Comparison of ENCODE assay signal across 28 cellular contexts in the genomic region with DNA sequence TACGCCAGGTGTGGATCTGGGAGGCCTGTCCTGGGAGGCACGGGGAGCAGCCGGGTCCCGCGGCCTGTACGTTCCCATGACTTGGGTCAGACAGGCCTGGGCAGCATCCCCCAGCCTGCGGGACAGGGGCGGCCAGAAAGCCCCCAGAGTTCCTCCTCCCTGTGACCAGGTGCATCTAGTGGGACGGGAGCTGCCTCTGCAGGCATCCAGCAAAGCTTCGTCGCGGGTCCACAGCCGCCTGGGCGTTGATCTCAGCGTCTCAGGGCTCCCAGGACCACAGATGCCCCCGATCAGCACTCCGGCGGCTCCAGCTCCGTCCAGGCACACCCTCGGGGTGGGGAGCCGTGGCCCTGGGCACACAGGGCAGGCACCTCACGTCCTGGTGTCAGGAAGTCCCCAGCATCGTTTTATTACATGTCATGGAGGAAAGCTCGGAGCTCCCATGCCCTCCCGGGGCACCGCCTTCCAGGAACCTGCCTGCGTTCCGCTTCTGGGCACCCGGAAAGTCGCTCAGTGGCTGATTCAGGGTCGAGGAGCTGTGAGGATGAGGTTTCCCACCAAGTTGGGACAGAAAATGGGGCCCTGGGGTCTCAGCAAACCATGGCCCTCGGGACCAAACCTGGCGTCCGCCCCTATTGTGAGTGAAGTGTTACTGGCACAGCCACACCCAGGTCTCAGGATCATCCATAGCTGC. TPM values are rescaled to one million over a fixed set of nuclear protein-coding genes. Genes with fewer than 3 reads are reported as not detected.
DNase-seq lines count a peak whose midpoint lies in the region; ATAC-seq, FAIRE-seq and TF ChIP-seq lines count a peak whose summit lies in the region.
"Had no signal": no experiment of that assay in that cellular context is flagged by ENCODE, and none has a peak within 500 bp of the region (broad histone marks: within the 10 kb centered on the region; RNA-seq: fewer than 3 reads in every experiment).

No MANE protein-coding gene starts in this region.

- no peak overlapping the region for H3K4me2 ChIP-seq in K562 (ENCODE audit: insufficient read depth, low read length)

- peak; percentile 66 for DNase-seq in Right ventricle myocardium inferior (ENCODE audit: missing footprints)
- no peak for DNase-seq in Right ventricle myocardium superior
- no peak for DNase-seq in K562 (ENCODE audit: extremely low read depth in 1 of 4, low spot score in 3 of 4)
- no peak for DNase-seq in left colon
- DNase-seq in transverse colon, result peak; percentile 6
- DNase-seq in NCI-H1105 treated with DMSO at 0.1 percent for 48 hours (lab: John Stamatoyannopoulos, UW), result no peak
- no peak for DNase-seq in SKM-1 (lab: John Stamatoyannopoulos, UW; ENCODE audit: unreplicated experiment)
- DNase-seq: ACHN; C1 segment of cervical spinal cord; Calu3; CD8-positive, alpha-beta T cell; DMS153; GOT3; KBM-7; MM.1S; NCI-H1048; NCI-H1436; NCI-H187 treated with DMSO at 0.1 percent for 48 hours; NCI-H2107; NCI-H2227 treated with DMSO at 0.1 percent for 48 hours; NCI-H510A; NCI-H748 treated with DMSO at 0.1 percent for 48 hours; NK-92 treated with Interleukin-12 subunit alpha and Interleukin-12 subunit beta, amount 100 ng/mL, for 24 hours; SJCRH30 had no signal

- whole genome bisulfite sequencing in K562 (ENCODE audit: insufficient coverage, low coverage, missing lambda C conversion rate), result 89% methylated on average over 26 of the region's 34 CpGs
- WGBS in transverse colon (ENCODE audit: low coverage in 1 of 2), 2 donors, result 86% methylated on average over 34 of the region's 34 CpGs; no CpG with 5 or more reads in 1 of the 2 donors

- no peaks in the 10 kb centered on the region for H3K9me3 ChIP-seq in K562 (replicated peaks; ENCODE audit: control insufficient read depth, insufficient read depth, low read depth, low read length)
- no peaks in the 10 kb centered on the region for H3K9me3 ChIP-seq in transverse colon
- H3K9me3 ChIP-seq: SJCRH30 had no signal

- H3K4me3 ChIP-seq in K562, result no peak overlapping the region
- no peak overlapping the region for H3K4me3 ChIP-seq in transverse colon
- H3K4me3 ChIP-seq: SJCRH30 had no signal

- POLR2A ChIA-PET in K562 (lab: Yijun Ruan, JAX), result interaction anchor here (0.6 to 1.5 kb wide), 8 partner anchors 9 to 931 kb away, joined by 3 to 12 read pairs (median 3); a partner anchor contains a TSS

- H3K27ac ChIP-seq in K562 (ENCODE audit: extremely low read depth, low read depth, low read length) (no peak overlapping the region), transverse colon (no peak overlapping the region)
- H3K27ac ChIP-seq: 22Rv1, SJCRH30 had no signal

- no peak for TF ChIP-seq CTCF in K562 (IDR thresholded peaks at IDR 0.05 in 2 of 3, conservative IDR thresholded peaks at IDR 0.05 in 1 of 3; ENCODE audit: insufficient read depth in 2 of 3, low read depth in 1 of 3, low read length in 3 of 3)
- no peak for TF ChIP-seq CTCF in transverse colon (IDR thresholded peaks at IDR 0.05)

- no peaks in the 10 kb centered on the region; the same call in 1 of the 2 replicates for H4K20me1 ChIP-seq in K562 (replicated peaks; ENCODE audit: control insufficient read depth, insufficient read depth, low read length)

- no peak overlapping the region for H2AFZ ChIP-seq in K562 (ENCODE audit: low read depth, low read length)

- in situ Hi-C loops in K562 (cut with MboI), result no loop called here
- in situ Hi-C loops in transverse colon (cut with MboI; ENCODE audit: low pct_ligation_motif_present in 1 of 4, low pct_unique_long_range_greater_than_20kb in 1 of 4, low sequenced_read_pairs in 3 of 4), result no loop called here

- TF ChIP-seq RAD21 in K562 (CRISPR knock-in tag; conservative IDR thresholded peaks at IDR 0.05 in 1 of 2, IDR thresholded peaks at IDR 0.05 in 1 of 2), result no peak

- TF ChIP-seq EP300 in K562 (IDR thresholded peaks at IDR 0.05; ENCODE audit: low read length) (no peak), transverse colon (IDR thresholded peaks at IDR 0.05; ENCODE audit: low read depth) (no peak)

- no peak for FAIRE-seq in K562 (lab: Jason Lieb, UNC)
- FAIRE-seq: GM12891 had no signal

- ATAC-seq in Right ventricle myocardium inferior, result no peak
- no peak for ATAC-seq in Right ventricle myocardium superior (ENCODE audit: poor library complexity)
- peak; percentile 12 for ATAC-seq in K562
- peak; percentile 9 for ATAC-seq in left colon
- ATAC-seq in GM21786 (IDR thresholded peaks at IDR 0.05; ENCODE audit: unreplicated experiment), result no peak
- ATAC-seq: CD8-positive, alpha-beta T cell; HCT116 had no signal

- peak overlapping the region in 1 of 2 experiments; percentile 17; a peak in 1 of 4 replicates for H3K9ac ChIP-seq in K562 (ENCODE audit: insufficient read depth in 1 of 2, low read depth in 2 of 2, low read length in 2 of 2)

- CTCF ChIA-PET in K562 (lab: Yijun Ruan, JAX; ENCODE audit: low intra/inter-chr PET ratio), result no interaction called here

- BruUV-seq in K562 (replicated peaks; lab: Mats Ljungman, UMichigan), result no TSS peak

- no peak for TF ChIP-seq POLR2A in K562 (conservative IDR thresholded peaks at IDR 0.05)
- TF ChIP-seq POLR2A in transverse colon (IDR thresholded peaks at IDR 0.05), result no peak

- H3K79me2 ChIP-seq in K562 (ENCODE audit: control insufficient read depth, insufficient read depth, low read length), result no peaks in the 10 kb centered on the region

- H3K4me1 ChIP-seq in K562 (replicated peaks in 1 of 2; ENCODE audit: control insufficient read depth in 2 of 2, insufficient read depth in 2 of 2, low read length in 2 of 2) (peaks cover 8 to 45% of the 10 kb centered on the region in 2 experiments), transverse colon (no peaks in the 10 kb centered on the region)
- H3K4me1 ChIP-seq: SJCRH30 had no signal

- H3K27me3 ChIP-seq in K562 (ENCODE audit: control insufficient read depth in 2 of 2, insufficient read depth in 2 of 2, low read length in 2 of 2) (no peaks in the 10 kb centered on the region), transverse colon (no peaks in the 10 kb centered on the region)
- H3K27me3 ChIP-seq: SJCRH30 had no signal

- intact Hi-C loops in Right ventricle myocardium inferior (cut with DNase I) (no loop called here), Right ventricle myocardium superior (cut with DNase I) (no loop called here), K562 (cut with micrococcal nuclease) (no loop called here), left colon (cut with DNase I, micrococcal nuclease) (no loop called here), transverse colon (cut with DNase I; ENCODE audit: low total_unique reads) (no loop called here)

- H3K9me1 ChIP-seq in K562 (ENCODE audit: control insufficient read depth, insufficient read depth, low read length), result no peaks in the 10 kb centered on the region

- peaks cover 44% of the 10 kb centered on the region; the same call in 2 of the 3 replicates for H3K36me3 ChIP-seq in K562 (ENCODE audit: control insufficient read depth, insufficient read depth, low read length)
- peaks cover 0 to 15% (median 1%) of the 10 kb centered on the region in 4 donors for H3K36me3 ChIP-seq in transverse colon
- H3K36me3 ChIP-seq: SJCRH30 had no signal

RNA-seq across cellular contexts. Expression of a gene that starts 1.5 kb away (rescaled TPM):
- total RNA-seq in Right ventricle myocardium inferior, result not detected
- 0.32 TPM for total RNA-seq in Right ventricle myocardium superior
- 0.49 and 1.6 TPM in 2 replicates for total RNA-seq in K562 (2011; cell fraction: chromatin; rRNA removed; ENCODE audit: low replicate concordance)
- 4.0 and 4.5 TPM in 2 replicates for total RNA-seq in K562 (2011; cell fraction: nucleolus; rRNA removed)
- 1.4 and 1.9 TPM in 2 replicates for total RNA-seq in K562 (2011; cell fraction: nucleoplasm; rRNA removed)
- total RNA-seq in K562 (2014; rRNA removed), result 2.3 and 2.6 TPM in 2 replicates
- total RNA-seq in K562 (2014; rRNA removed; fragmentation: Illumina TruSeq; extraction: Trizol), result not detected in 2 replicates
- 0.62 and 1.1 TPM in 2 replicates for total RNA-seq in K562 (2015; rRNA removed; fragmentation: Illumina TruSeq; extraction: Trizol)
- total RNA-seq in K562 (2021), result 0.72 and 1.8 TPM in 2 replicates
- 0.70 and 0.97 TPM in 2 replicates for polyA plus RNA-seq in K562 (2011; rRNA removed)
- 1.9 and 5.9 TPM in 2 replicates for polyA plus RNA-seq in K562 (2011; cell fraction: cytosol; rRNA removed)
- 0.87 and 1.8 TPM in 2 replicates for polyA plus RNA-seq in K562 (2011; cell fraction: nucleus; rRNA removed)
- 1.7 and 3.5 TPM in 2 replicates for polyA plus RNA-seq in K562 (2012)
- 0.61 TPM in 1 of 2 replicates, not detected in the other for polyA plus RNA-seq in K562 (2014; fragmentation: Illumina TruSeq; extraction: Trizol)
- under 1 TPM; 0.08 to 0.27 TPM for polyA plus RNA-seq in K562 (2014; fragmentation: Nextera tagmentation; extraction: Ambion mirVana)
- 1.8 and 2.2 TPM in 2 replicates for polyA plus RNA-seq in K562 (2014; rRNA removed)
- not detected in 2 replicates for polyA minus RNA-seq in K562 (2011; rRNA and poly(A)+ RNA removed)
- polyA minus RNA-seq in K562 (2011; cell fraction: cytosol; rRNA and poly(A)+ RNA removed), result 2.5 TPM in 1 of 2 replicates, not detected in the other
- polyA minus RNA-seq in K562 (2011; cell fraction: nucleus; rRNA and poly(A)+ RNA removed), result not detected in 2 replicates
- under 1 TPM in 1 of 2 donors, not detected in 1; 0.67 TPM for total RNA-seq in left colon
- 1 to 10 TPM in 2 of 4 donors, not detected in 2; 1.1 to 1.8 TPM for total RNA-seq in transverse colon
- total RNA-seq: Calu3, SJCRH30 had no signal

RNA-seq across cellular contexts. Expression of a gene that starts 10.8 kb away (rescaled TPM):
- 109 TPM for total RNA-seq in Right ventricle myocardium inferior
- total RNA-seq in Right ventricle myocardium superior, result 86.3 TPM
- total RNA-seq in K562 (2011; cell fraction: chromatin; rRNA removed; ENCODE audit: low replicate concordance), result 34.1 and 85.3 TPM in 2 replicates
- total RNA-seq in K562 (2011; cell fraction: nucleolus; rRNA removed), result 68.2 and 70.5 TPM in 2 replicates
- total RNA-seq in K562 (2011; cell fraction: nucleoplasm; rRNA removed), result 40.9 and 50.4 TPM in 2 replicates
- 203 and 207 TPM in 2 replicates for total RNA-seq in K562 (2014; rRNA removed)
- total RNA-seq in K562 (2014; rRNA removed; fragmentation: Illumina TruSeq; extraction: Trizol), result 33.0 and 36.2 TPM in 2 replicates
- total RNA-seq in K562 (2015; rRNA removed; fragmentation: Illumina TruSeq; extraction: Trizol), result 65.5 and 75.7 TPM in 2 replicates
- 125 and 130 TPM in 2 replicates for total RNA-seq in K562 (2021)
- polyA plus RNA-seq in K562 (2011; rRNA removed), result 82.7 and 103 TPM in 2 replicates
- polyA plus RNA-seq in K562 (2011; cell fraction: cytosol; rRNA removed), result 89.6 and 173 TPM in 2 replicates
- polyA plus RNA-seq in K562 (2011; cell fraction: nucleus; rRNA removed), result 83.8 and 124 TPM in 2 replicates
- polyA plus RNA-seq in K562 (2012), result 72.7 and 83.2 TPM in 2 replicates
- 55.7 and 88.4 TPM in 2 replicates for polyA plus RNA-seq in K562 (2014; fragmentation: Illumina TruSeq; extraction: Trizol)
- polyA plus RNA-seq in K562 (2014; fragmentation: Nextera tagmentation; extraction: Ambion mirVana), result 1 to 10 TPM in 1 of 2 experiments, under 1 TPM in 1; 0.80 to 1.0 TPM
- 125 and 142 TPM in 2 replicates for polyA plus RNA-seq in K562 (2014; rRNA removed)
- polyA minus RNA-seq in K562 (2011; rRNA and poly(A)+ RNA removed), result 16.2 and 28.5 TPM in 2 replicates
- 36.4 and 44.9 TPM in 2 replicates for polyA minus RNA-seq in K562 (2011; cell fraction: cytosol; rRNA and poly(A)+ RNA removed)
- 18.4 and 20.5 TPM in 2 replicates for polyA minus RNA-seq in K562 (2011; cell fraction: nucleus; rRNA and poly(A)+ RNA removed)
- total RNA-seq in left colon, result 10 to 100 TPM; 62.4 to 67.6 TPM
- 100 to 1,000 TPM in 3 of 4 donors, 10 to 100 TPM in 1; 72.0 to 116 (median 103) TPM for total RNA-seq in transverse colon

RNA-seq across cellular contexts. Expression of a gene that starts 30.1 kb away (rescaled TPM):
- total RNA-seq in Right ventricle myocardium inferior, result 1,651 TPM
- total RNA-seq in Right ventricle myocardium superior, result 1,928 TPM
- total RNA-seq in K562 (2011; cell fraction: chromatin; rRNA removed; ENCODE audit: low replicate concordance), result 106 and 369 TPM in 2 replicates
- total RNA-seq in K562 (2011; cell fraction: nucleolus; rRNA removed), result 735 and 796 TPM in 2 replicates
- 350 and 437 TPM in 2 replicates for total RNA-seq in K562 (2011; cell fraction: nucleoplasm; rRNA removed)
- 398 and 484 TPM in 2 replicates for total RNA-seq in K562 (2014; rRNA removed)
- 59.1 and 89.1 TPM in 2 replicates for total RNA-seq in K562 (2014; rRNA removed; fragmentation: Illumina TruSeq; extraction: Trizol)
- total RNA-seq in K562 (2015; rRNA removed; fragmentation: Illumina TruSeq; extraction: Trizol), result 211 and 220 TPM in 2 replicates
- total RNA-seq in K562 (2021), result 495 and 506 TPM in 2 replicates
- polyA plus RNA-seq in K562 (2011; rRNA removed), result 129 and 411 TPM in 2 replicates
- polyA plus RNA-seq in K562 (2011; cell fraction: cytosol; rRNA removed), result 277 and 455 TPM in 2 replicates
- polyA plus RNA-seq in K562 (2011; cell fraction: nucleus; rRNA removed), result 198 and 199 TPM in 2 replicates
- 362 and 456 TPM in 2 replicates for polyA plus RNA-seq in K562 (2012)
- polyA plus RNA-seq in K562 (2014; fragmentation: Illumina TruSeq; extraction: Trizol), result 187 and 351 TPM in 2 replicates
- 10 to 100 TPM in 1 of 2 experiments, 1 to 10 TPM in 1; 4.6 to 17.9 TPM for polyA plus RNA-seq in K562 (2014; fragmentation: Nextera tagmentation; extraction: Ambion mirVana)
- polyA plus RNA-seq in K562 (2014; rRNA removed), result 236 and 311 TPM in 2 replicates
- polyA minus RNA-seq in K562 (2011; rRNA and poly(A)+ RNA removed), result 61.0 and 70.9 TPM in 2 replicates
- polyA minus RNA-seq in K562 (2011; cell fraction: cytosol; rRNA and poly(A)+ RNA removed), result 197 and 315 TPM in 2 replicates
- polyA minus RNA-seq in K562 (2011; cell fraction: nucleus; rRNA and poly(A)+ RNA removed), result 48.1 and 72.2 TPM in 2 replicates
- 1,000 to 10,000 TPM in 1 of 2 donors, 100 to 1,000 TPM in 1; 751 to 1,370 TPM for total RNA-seq in left colon
- total RNA-seq in transverse colon, result 1,000 to 10,000 TPM in 3 of 4 donors, 100 to 1,000 TPM in 1; 909 to 2,228 (median 1,224) TPM

RNA-seq across cellular contexts. Expression of a gene that starts 35.0 kb away (rescaled TPM):
- total RNA-seq in Right ventricle myocardium inferior (10.3 TPM), Right ventricle myocardium superior (10.8 TPM), K562 (2014; rRNA removed) (22.6 and 31.6 TPM in 2 replicates), K562 (2014; rRNA removed; fragmentation: Illumina TruSeq; extraction: Trizol) (0.32 and 0.47 TPM in 2 replicates), K562 (2015; rRNA removed; fragmentation: Illumina TruSeq; extraction: Trizol) (1.2 and 2.3 TPM in 2 replicates), K562 (2021) (13.0 and 15.5 TPM in 2 replicates), left colon (10 to 100 TPM; 17.4 to 19.9 TPM), transverse colon (100 to 1,000 TPM in 1 of 4 donors, 10 to 100 TPM in 3; 18.0 to 103 (median 43.8) TPM)
- total RNA-seq in K562 (2011; cell fraction: chromatin; rRNA removed; ENCODE audit: low replicate concordance), result 7.0 and 14.9 TPM in 2 replicates
- 10.1 and 11.5 TPM in 2 replicates for total RNA-seq in K562 (2011; cell fraction: nucleolus; rRNA removed)
- total RNA-seq in K562 (2011; cell fraction: nucleoplasm; rRNA removed), result 5.3 and 6.3 TPM in 2 replicates
- polyA plus RNA-seq in K562 (2011; rRNA removed) (0.93 and 1.2 TPM in 2 replicates), K562 (2014; fragmentation: Illumina TruSeq; extraction: Trizol) (0.30 and 0.33 TPM in 2 replicates), K562 (2014; fragmentation: Nextera tagmentation; extraction: Ambion mirVana) (not detected), K562 (2014; rRNA removed) (12.2 and 15.0 TPM in 2 replicates)
- 1.9 and 24.8 TPM in 2 replicates for polyA plus RNA-seq in K562 (2011; cell fraction: cytosol; rRNA removed)
- 1.8 and 3.9 TPM in 2 replicates for polyA plus RNA-seq in K562 (2011; cell fraction: nucleus; rRNA removed)
- 5.5 and 10.3 TPM in 2 replicates for polyA plus RNA-seq in K562 (2012)
- polyA minus RNA-seq in K562 (2011; rRNA and poly(A)+ RNA removed), result 0.74 and 0.78 TPM in 2 replicates
- 1.6 and 5.0 TPM in 2 replicates for polyA minus RNA-seq in K562 (2011; cell fraction: cytosol; rRNA and poly(A)+ RNA removed)
- 3.2 and 3.8 TPM in 2 replicates for polyA minus RNA-seq in K562 (2011; cell fraction: nucleus; rRNA and poly(A)+ RNA removed)

RNA-seq across cellular contexts. Expression of a gene that starts 46.0 kb away (rescaled TPM):
- total RNA-seq in Right ventricle myocardium inferior, result 0.19 TPM
- 0.24 TPM for total RNA-seq in Right ventricle myocardium superior
- not detected in 2 replicates for total RNA-seq in K562 (2011; cell fraction: chromatin; rRNA removed; ENCODE audit: low replicate concordance)
- 0.79 and 1.0 TPM in 2 replicates for total RNA-seq in K562 (2011; cell fraction: nucleolus; rRNA removed)
- total RNA-seq in K562 (2011; cell fraction: nucleoplasm; rRNA removed), result not detected in 2 replicates
- total RNA-seq in K562 (2014; rRNA removed), result 0.09 and 0.20 TPM in 2 replicates
- total RNA-seq in K562 (2014; rRNA removed; fragmentation: Illumina TruSeq; extraction: Trizol), result not detected in 2 replicates
- not detected in 2 replicates for total RNA-seq in K562 (2015; rRNA removed; fragmentation: Illumina TruSeq; extraction: Trizol)
- total RNA-seq in K562 (2021), result 0.09 TPM in 1 of 2 replicates, not detected in the other
- 0.05 TPM in 1 of 2 replicates, not detected in the other for polyA plus RNA-seq in K562 (2011; rRNA removed)
- polyA plus RNA-seq in K562 (2011; cell fraction: cytosol; rRNA removed), result 0.12 TPM in 1 of 2 replicates, not detected in the other
- polyA plus RNA-seq in K562 (2011; cell fraction: nucleus; rRNA removed), result 0.18 and 0.40 TPM in 2 replicates
- 0.27 and 0.82 TPM in 2 replicates for polyA plus RNA-seq in K562 (2012)
- polyA plus RNA-seq in K562 (2014; fragmentation: Illumina TruSeq; extraction: Trizol), result not detected in 2 replicates
- not detected for polyA plus RNA-seq in K562 (2014; fragmentation: Nextera tagmentation; extraction: Ambion mirVana)
- polyA plus RNA-seq in K562 (2014; rRNA removed), result 0.12 and 0.36 TPM in 2 replicates
- polyA minus RNA-seq in K562 (2011; rRNA and poly(A)+ RNA removed), result not detected in 2 replicates
- not detected in 2 replicates for polyA minus RNA-seq in K562 (2011; cell fraction: cytosol; rRNA and poly(A)+ RNA removed)
- polyA minus RNA-seq in K562 (2011; cell fraction: nucleus; rRNA and poly(A)+ RNA removed), result 0.22 TPM in 1 of 2 replicates, not detected in the other
- total RNA-seq in left colon, result 1 to 10 TPM; 3.1 to 5.9 TPM
- 1 to 10 TPM in 3 of 4 donors, under 1 TPM in 1; 0.68 to 6.7 (median 2.9) TPM for total RNA-seq in transverse colon

Comparison
In these comparisons a context has a peak if more than half of its experiments do, and no peak if none do; other contexts are left out.
1. DNase-seq: peak in Right ventricle myocardium inferior (single experiment) and transverse colon (single experiment); none in Right ventricle myocardium superior (single experiment), K562 (0 of 4), left colon (0 of 2), NCI-H1105 treated with DMSO at 0.1 percent for 48 hours (single experiment) and SKM-1 (single experiment).
2. ATAC-seq: peak in K562 (single experiment) and left colon (single experiment); none in Right ventricle myocardium inferior (single experiment), Right ventricle myocardium superior (single experiment) and GM21786 (single experiment).